Comparison of ENCODE assay signal across 1 cellular context in the genomic region with DNA sequence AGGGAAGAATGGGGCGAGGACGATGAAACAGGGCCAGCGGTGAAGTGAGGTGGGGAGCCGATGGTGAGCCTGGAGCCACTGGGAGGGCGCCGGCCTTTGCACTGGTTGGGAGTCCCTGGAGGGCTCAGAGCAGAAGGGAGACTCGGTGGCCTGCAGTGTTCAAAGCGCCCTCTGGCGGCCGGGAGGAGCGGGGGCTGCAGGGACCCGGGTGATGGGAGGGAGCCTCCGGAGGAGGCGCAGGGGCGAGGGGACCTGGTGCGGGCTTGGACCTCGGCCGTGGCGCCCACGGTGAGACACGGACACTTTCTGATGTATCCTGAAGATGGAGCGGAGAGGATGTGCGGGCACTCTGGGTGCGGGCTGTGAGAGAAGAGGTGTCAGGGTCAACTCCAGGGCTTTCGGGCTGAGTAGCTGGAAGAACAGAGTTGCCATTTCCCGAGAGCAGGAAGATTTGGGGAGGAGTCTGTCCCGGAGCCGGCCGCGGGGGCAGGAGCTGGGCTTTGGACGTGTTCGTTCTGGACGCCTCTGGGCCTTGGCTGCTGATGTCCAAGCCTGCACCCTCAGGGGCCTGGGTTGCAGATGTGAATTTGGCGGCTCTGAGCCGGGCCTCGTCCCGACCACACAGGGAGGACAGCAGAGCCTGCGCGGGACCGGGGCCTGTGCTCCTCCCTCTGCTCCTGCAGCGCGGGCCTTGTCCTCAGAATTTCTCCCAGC.
TF ChIP-seq lines count a peak whose summit lies in the region.

No MANE protein-coding gene starts in this region.

TF ChIP-seq in GM12878, 131 proteins besides CTCF, POLR2A, EP300 and RAD21 (continued from another document):
- TF ChIP-seq BMI1 (IDR thresholded peaks at IDR 0.05; ENCODE audit: borderline replicate concordance) (no peak), SMC3 (IDR thresholded peaks at IDR 0.05; ENCODE audit: borderline replicate concordance, low read length) (peak; percentile 66), YY1 (IDR thresholded peaks at IDR 0.05; ENCODE audit: low read depth, low read length) (peak; percentile 51; the same call in 1 of the 2 replicates), SPI1 (IDR thresholded peaks at IDR 0.05; ENCODE audit: borderline replicate concordance, insufficient read depth, low read depth, low read length) (no peak)
